In genomic region chr11:112161012-112161411, GRCh38 we compare ENCODE assay signal across 2 cellular contexts.
TF ChIP-seq lines count a peak whose summit lies in the region.

No MANE protein-coding gene starts in this region.

TF ChIP-seq in liver, 16 proteins besides CTCF, POLR2A, EP300 and RAD21:
- TF ChIP-seq REST (IDR thresholded peaks at IDR 0.05), result no peak
- peak in 1 of 2 donors; percentile 7 for TF ChIP-seq HNF4A (conservative IDR thresholded peaks at IDR 0.05)
TF ChIP-seq in liver: peak in this region for 1.

TF ChIP-seq in HepG2, 621 proteins besides CTCF, POLR2A, EP300 and RAD21:
- no peak for TF ChIP-seq CBX2 (IDR thresholded peaks at IDR 0.05; ENCODE audit: low read depth, low read length)
- TF ChIP-seq CBX2 (CRISPR knock-in tag; IDR thresholded peaks at IDR 0.05; ENCODE audit: low read depth), result no peak
- TF ChIP-seq, protein P1, sequence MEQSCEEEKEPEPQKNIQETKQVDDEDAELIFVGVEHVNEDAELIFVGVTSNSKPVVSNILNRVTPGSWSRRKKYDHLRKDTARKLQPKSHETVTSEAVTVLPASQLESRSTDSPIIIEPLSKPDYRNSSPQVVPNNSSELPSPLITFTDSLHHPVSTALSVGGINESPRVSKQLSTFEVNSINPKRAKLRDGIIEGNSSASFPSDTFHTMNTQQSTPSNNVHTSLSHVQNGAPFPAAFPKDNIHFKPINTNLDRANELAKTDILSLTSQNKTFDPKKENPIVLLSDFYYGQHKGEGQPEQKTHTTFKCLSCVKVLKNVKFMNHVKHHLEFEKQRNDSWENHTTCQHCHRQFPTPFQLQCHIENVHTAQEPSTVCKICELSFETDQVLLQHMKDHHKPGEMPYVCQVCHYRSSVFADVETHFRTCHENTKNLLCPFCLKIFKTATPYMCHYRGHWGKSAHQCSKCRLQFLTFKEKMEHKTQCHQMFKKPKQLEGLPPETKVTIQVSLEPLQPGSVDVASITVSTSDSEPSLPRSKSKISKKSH (CRISPR knock-in tag; IDR thresholded peaks at IDR 0.05; ENCODE audit: borderline replicate concordance), result no peak
- no peak for TF ChIP-seq GTF2F1 (IDR thresholded peaks at IDR 0.05; ENCODE audit: low read length)
- no peak for TF ChIP-seq ZNF263 (CRISPR knock-in tag; IDR thresholded peaks at IDR 0.05)
- TF ChIP-seq CEBPG (CRISPR knock-in tag; IDR thresholded peaks at IDR 0.05), result no peak
- no peak for TF ChIP-seq THAP11 (CRISPR knock-in tag; IDR thresholded peaks at IDR 0.05)
- no peak for TF ChIP-seq IRX3 (CRISPR knock-in tag; IDR thresholded peaks at IDR 0.05; ENCODE audit: borderline replicate concordance, low read depth)
- no peak for TF ChIP-seq KAT7 (CRISPR knock-in tag; IDR thresholded peaks at IDR 0.05; ENCODE audit: borderline replicate concordance)
- no peak for TF ChIP-seq FOXJ3 (CRISPR knock-in tag; IDR thresholded peaks at IDR 0.05; ENCODE audit: borderline replicate concordance)
- no peak for TF ChIP-seq ZNF781 (CRISPR knock-in tag; IDR thresholded peaks at IDR 0.05; ENCODE audit: borderline replicate concordance, not compliant biosample characterization)
- TF ChIP-seq PHF8 (CRISPR knock-in tag; IDR thresholded peaks at IDR 0.05), result no peak
- TF ChIP-seq ZNF557 (CRISPR knock-in tag; IDR thresholded peaks at IDR 0.05), result no peak
- TF ChIP-seq ZBTB8A (CRISPR knock-in tag; IDR thresholded peaks at IDR 0.05; ENCODE audit: borderline replicate concordance, low read depth), result no peak
- TF ChIP-seq MEIS2 (CRISPR knock-in tag; IDR thresholded peaks at IDR 0.05), result no peak
- TF ChIP-seq, protein P2, sequence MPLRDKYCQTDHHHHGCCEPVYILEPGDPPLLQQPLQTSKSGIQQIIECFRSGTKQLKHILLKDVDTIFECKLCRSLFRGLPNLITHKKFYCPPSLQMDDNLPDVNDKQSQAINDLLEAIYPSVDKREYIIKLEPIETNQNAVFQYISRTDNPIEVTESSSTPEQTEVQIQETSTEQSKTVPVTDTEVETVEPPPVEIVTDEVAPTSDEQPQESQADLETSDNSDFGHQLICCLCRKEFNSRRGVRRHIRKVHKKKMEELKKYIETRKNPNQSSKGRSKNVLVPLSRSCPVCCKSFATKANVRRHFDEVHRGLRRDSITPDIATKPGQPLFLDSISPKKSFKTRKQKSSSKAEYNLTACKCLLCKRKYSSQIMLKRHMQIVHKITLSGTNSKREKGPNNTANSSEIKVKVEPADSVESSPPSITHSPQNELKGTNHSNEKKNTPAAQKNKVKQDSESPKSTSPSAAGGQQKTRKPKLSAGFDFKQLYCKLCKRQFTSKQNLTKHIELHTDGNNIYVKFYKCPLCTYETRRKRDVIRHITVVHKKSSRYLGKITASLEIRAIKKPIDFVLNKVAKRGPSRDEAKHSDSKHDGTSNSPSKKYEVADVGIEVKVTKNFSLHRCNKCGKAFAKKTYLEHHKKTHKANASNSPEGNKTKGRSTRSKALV (CRISPR knock-in tag; IDR thresholded peaks at IDR 0.05), result no peak
- TF ChIP-seq ZNF788 (CRISPR knock-in tag; IDR thresholded peaks at IDR 0.05; ENCODE audit: borderline replicate concordance), result no peak
- no peak for TF ChIP-seq ETV6 (CRISPR knock-in tag; conservative IDR thresholded peaks at IDR 0.05)
TF ChIP-seq in HepG2: peak in this region for 0.
